In genomic region chr12:15114501-15114900, GRCh38 we compare ENCODE assay signal across 1 cellular context.
TF ChIP-seq lines count a peak whose summit lies in the region.

No MANE protein-coding gene starts in this region.

TF ChIP-seq in GM23338, 12 proteins besides CTCF, POLR2A, EP300 and RAD21 (continued from another document):
- TF ChIP-seq REST (IDR thresholded peaks at IDR 0.05; ENCODE audit: unreplicated experiment) (no peak), CREB1 (CRISPR knock-in tag; IDR thresholded peaks at IDR 0.05; ENCODE audit: low read depth) (no peak), ZNF331 (CRISPR knock-in tag; IDR thresholded peaks at IDR 0.05; ENCODE audit: low read depth) (no peak), STAT1 (IDR thresholded peaks at IDR 0.05; ENCODE audit: unreplicated experiment) (no peak)
